Comparison of ENCODE assay signal across 18 cellular contexts in genomic region chrX:103417933-103418332, GRCh38. TPM values are rescaled to one million over a fixed set of nuclear protein-coding genes. Genes with fewer than 3 reads are reported as not detected.
DNase-seq lines count a peak whose midpoint lies in the region; ATAC-seq, FAIRE-seq and TF ChIP-seq lines count a peak whose summit lies in the region.
"Had no signal": no experiment of that assay in that cellular context is flagged by ENCODE, and none has a peak within 500 bp of the region (broad histone marks: within the 10 kb centered on the region; RNA-seq: fewer than 3 reads in every experiment).

No MANE protein-coding gene starts in this region.

- H3K27me3 Mint-ChIP-seq in astrocyte (ENCODE audit: low read depth, unreplicated experiment) (no peaks in the 10 kb centered on the region), neural crest cell (ENCODE audit: low read depth) (no peaks in the 10 kb centered on the region)

- H3K27ac ChIP-seq in ACC112 (ENCODE audit: low read depth, low read length) = peak overlapping the region; percentile 65
- no peak overlapping the region for H3K27ac ChIP-seq in astrocyte (ENCODE audit: low read depth, low read length)
- H3K27ac ChIP-seq: C4-2B, SJCRH30 had no signal

- H3K27me3 ChIP-seq in ACC112 (ENCODE audit: insufficient read depth, low read length) = no peaks in the 10 kb centered on the region
- no peaks in the 10 kb centered on the region for H3K27me3 ChIP-seq in astrocyte (ENCODE audit: insufficient read depth, low read length)
- H3K27me3 ChIP-seq: SJCRH30 had no signal

- H3K9me3 Mint-ChIP-seq in astrocyte (ENCODE audit: unreplicated experiment) (no peaks in the 10 kb centered on the region), neural crest cell (no peaks in the 10 kb centered on the region)

- TF ChIP-seq CTCF in astrocyte (IDR thresholded peaks at IDR 0.05; ENCODE audit: insufficient read depth, low read depth, low read length) (no peak), neural crest cell (conservative IDR thresholded peaks at IDR 0.05) (no peak)

- peak overlapping the region; percentile 69 for H3K4me2 ChIP-seq in astrocyte (ENCODE audit: low read length)

- H3K4me1 Mint-ChIP-seq in astrocyte (ENCODE audit: low read depth, unreplicated experiment) (no peaks in the 10 kb centered on the region), neural crest cell (no peaks in the 10 kb centered on the region)

- H2AFZ ChIP-seq in ACC112 (ENCODE audit: low read length, unreplicated experiment) (no peak overlapping the region), astrocyte (ENCODE audit: low read depth, low read length) (no peak overlapping the region)

- H3K36me3 Mint-ChIP-seq in astrocyte (ENCODE audit: low read depth, unreplicated experiment) (peaks cover 1% of the 10 kb centered on the region), neural crest cell (ENCODE audit: low read depth) (peaks cover 8% of the 10 kb centered on the region)

- H3K4me3 ChIP-seq in ACC112 (ENCODE audit: low read depth, low read length) (peak overlapping the region; percentile 45; the same call in 1 of the 2 replicates), astrocyte (ENCODE audit: insufficient read depth, low read depth, low read length) (no peak overlapping the region)
- H3K4me3 ChIP-seq: SJCRH30 had no signal

- no peaks in the 10 kb centered on the region for H4K20me1 ChIP-seq in astrocyte (ENCODE audit: insufficient read depth, low read length)

- DNase-seq in GM03348 (ENCODE audit: low spot score) = peak; percentile 5
- DNase-seq in astrocyte (ENCODE audit: low read depth) = no peak
- DNase-seq in neural crest cell (ENCODE audit: low read depth, low spot score) = no peak
- DNase-seq in NCI-H1105 (lab: John Stamatoyannopoulos, UW) = no peak
- no peak for DNase-seq in midbrain (lab: John Stamatoyannopoulos, UW)
- DNase-seq: AML-193, DMS79 treated with DMSO at 0.1 percent for 48 hours, HCEC 1CT, NCI-H1105 treated with DMSO at 0.1 percent for 48 hours, NCI-H1694, SJCRH30 had no signal

- H3K4me3 Mint-ChIP-seq in astrocyte (ENCODE audit: unreplicated experiment) = no peak overlapping the region
- H3K4me3 Mint-ChIP-seq in neural crest cell = no peak overlapping the region

- peaks cover 4% of the 10 kb centered on the region for H3K79me2 ChIP-seq in ACC112 (ENCODE audit: control insufficient read depth, insufficient read depth, low read length, unreplicated experiment)
- no peaks in the 10 kb centered on the region for H3K79me2 ChIP-seq in astrocyte (ENCODE audit: insufficient read depth, low read length)

- FAIRE-seq in astrocyte (lab: Jason Lieb, UNC) = peak; percentile 54
- FAIRE-seq: A204.1, G401.6 had no signal

- H3K27ac Mint-ChIP-seq in astrocyte (ENCODE audit: unreplicated experiment) (no peak overlapping the region), neural crest cell (ENCODE audit: unreplicated experiment) (peak overlapping the region; percentile 12)

- ATAC-seq in HG03108 (IDR thresholded peaks at IDR 0.05; ENCODE audit: unreplicated experiment) (no peak), HG02588 (IDR thresholded peaks at IDR 0.05; ENCODE audit: unreplicated experiment) (no peak)
- ATAC-seq: Panc1 had no signal

- H3K36me3 ChIP-seq in ACC112 (ENCODE audit: insufficient read depth, low read length) (no peaks in the 10 kb centered on the region), astrocyte (ENCODE audit: insufficient read depth, low read length) (no peaks in the 10 kb centered on the region)
- H3K36me3 ChIP-seq: SJCRH30 had no signal

- H3K9me3 ChIP-seq in astrocyte (ENCODE audit: insufficient read depth, low read depth, low read length) = no peaks in the 10 kb centered on the region
- H3K9me3 ChIP-seq: SJCRH30 had no signal

- H3K4me1 ChIP-seq in ACC112 (ENCODE audit: control insufficient read depth, insufficient read depth, low read length, unreplicated experiment) (peaks cover 17% of the 10 kb centered on the region), astrocyte (ENCODE audit: insufficient read depth, low read length) (no peaks in the 10 kb centered on the region)
- H3K4me1 ChIP-seq: SJCRH30 had no signal

- H3K9ac ChIP-seq in astrocyte (ENCODE audit: low read length) = no peak overlapping the region

RNA-seq across cellular contexts. Expression of gene BEX3, which starts 41.6 kb away (rescaled TPM):
- total RNA-seq in astrocyte (221 and 241 TPM in 2 replicates), neural crest cell (310 and 334 TPM in 2 replicates)
